ENCODE assay signal across 14 cellular contexts in genomic region chr1:114341886-114342285, GRCh38.
DNase-seq lines count a peak whose midpoint lies in the region; ATAC-seq lines count a peak whose summit lies in the region.
"Had no signal": no experiment of that assay in that cellular context is flagged by ENCODE, and none has a peak within 500 bp of the region (broad histone marks: within the 10 kb centered on the region; RNA-seq: fewer than 3 reads in every experiment).

No MANE protein-coding gene starts in this region.

- peaks cover 48% of the 10 kb centered on the region for H3K4me1 ChIP-seq in effector memory CD4-positive, alpha-beta T cell (ENCODE audit: control insufficient read depth, insufficient read depth, low read length, poor library complexity, severe bottlenecking)

- H3K9me3 ChIP-seq in effector memory CD4-positive, alpha-beta T cell (ENCODE audit: control insufficient read depth, low read length), result no peaks in the 10 kb centered on the region
- H3K9me3 ChIP-seq: gastrocnemius medialis had no signal

- no peaks in the 10 kb centered on the region for H3K36me3 Mint-ChIP-seq in activated T-cell treated with anti-CD3 and anti-CD28 coated beads, Interleukin-2, amount 50 U/mL, for 4 hours (ENCODE audit: insufficient read depth)

- H3K27me3 Mint-ChIP-seq in activated T-cell treated with anti-CD3 and anti-CD28 coated beads, Interleukin-2, amount 50 U/mL, for 4 hours (ENCODE audit: low read depth), result no peaks in the 10 kb centered on the region

- ATAC-seq in sciatic nerve (peak; percentile 31), GM19023 (IDR thresholded peaks at IDR 0.05; ENCODE audit: unreplicated experiment) (no peak)
- no peak for ATAC-seq in activated T-cell treated with anti-CD3 and anti-CD28 coated beads, Interleukin-2, amount 50 U/mL, for 4 hours
- ATAC-seq: gastrocnemius medialis had no signal

- intact Hi-C loops in sciatic nerve (cut with DNase I), result no loop called here

- H3K9me3 Mint-ChIP-seq in activated T-cell treated with anti-CD3 and anti-CD28 coated beads, Interleukin-2, amount 50 U/mL, for 4 hours, result no peaks in the 10 kb centered on the region

- no peaks in the 10 kb centered on the region for H3K27me3 ChIP-seq in effector memory CD4-positive, alpha-beta T cell (replicated peaks; ENCODE audit: control insufficient read depth, insufficient read depth, low read length, poor library complexity, severe bottlenecking)
- H3K27me3 ChIP-seq: gastrocnemius medialis had no signal

- DNase-seq in GDM1 (lab: John Stamatoyannopoulos, UW) (peak; percentile 17), RPMI7951 (ENCODE audit: low read depth) (peak; percentile 65), sciatic nerve (ENCODE audit: low spot score) (no peak), A172 (ENCODE audit: low spot score) (no peak)
- no peak for DNase-seq in effector memory CD4-positive, alpha-beta T cell
- DNase-seq in activated T-cell treated with anti-CD3 and anti-CD28 coated beads, Interleukin-2, amount 50 U/mL, for 4 hours, result no peak
- DNase-seq: COR-L47, dorsolateral prefrontal cortex, gastrocnemius medialis, NCI-H2081 treated with DMSO at 0.1 percent for 48 hours, NCI-H774, SIG-M5 had no signal

- H3K4me3 ChIP-seq in effector memory CD4-positive, alpha-beta T cell (ENCODE audit: insufficient read depth, low read depth, low read length, poor library complexity, severe bottlenecking), result no peak overlapping the region
- H3K4me3 ChIP-seq: dorsolateral prefrontal cortex, gastrocnemius medialis had no signal

- H3K36me3 ChIP-seq in effector memory CD4-positive, alpha-beta T cell (ENCODE audit: control insufficient read depth, insufficient read depth, low read length), result no peaks in the 10 kb centered on the region
- H3K36me3 ChIP-seq: gastrocnemius medialis had no signal

- peak overlapping the region; percentile 54 for H3K27ac ChIP-seq in effector memory CD4-positive, alpha-beta T cell (ENCODE audit: insufficient read depth, low read length, poor library complexity, severe bottlenecking)
- H3K27ac ChIP-seq: dorsolateral prefrontal cortex, gastrocnemius medialis, VCaP had no signal

- peaks cover 58% of the 10 kb centered on the region for H3K4me1 Mint-ChIP-seq in activated T-cell treated with anti-CD3 and anti-CD28 coated beads, Interleukin-2, amount 50 U/mL, for 4 hours (ENCODE audit: low read depth)

- H3K4me3 Mint-ChIP-seq in activated T-cell treated with anti-CD3 and anti-CD28 coated beads, Interleukin-2, amount 50 U/mL, for 4 hours, result no peak overlapping the region

Comparison
In these comparisons a context has a peak if more than half of its experiments do, and no peak if none do; other contexts are left out.
1. DNase-seq: peak in GDM1 (single experiment) and RPMI7951 (single experiment); none in effector memory CD4-positive, alpha-beta T cell (0 of 3), sciatic nerve (single experiment), A172 (single experiment) and activated T-cell treated with anti-CD3 and anti-CD28 coated beads, Interleukin-2, amount 50 U/mL, for 4 hours (single experiment).